Comparison of ENCODE assay signal across 1 cellular context in genomic region chr6:11975353-11975977, GRCh38.
TF ChIP-seq lines count a peak whose summit lies in the region.

No MANE protein-coding gene starts in this region.

TF ChIP-seq in K562, 482 proteins besides CTCF, POLR2A, EP300 and RAD21 (continued from another document and continues in another):
- TF ChIP-seq MBD1 (CRISPR knock-in tag; IDR thresholded peaks at IDR 0.05): no peak
- TF ChIP-seq MTA3 (IDR thresholded peaks at IDR 0.05; ENCODE audit: borderline replicate concordance): no peak
- TF ChIP-seq TEAD4 (IDR thresholded peaks at IDR 0.05; ENCODE audit: low read length): no peak; the same call in 1 of the 2 replicates
- no peak for TF ChIP-seq TEAD4 (CRISPR knock-in tag; IDR thresholded peaks at IDR 0.05; ENCODE audit: borderline replicate concordance)
- TF ChIP-seq ADNP (tag; IDR thresholded peaks at IDR 0.05): no peak
- TF ChIP-seq ZBTB40 (IDR thresholded peaks at IDR 0.05): peak; percentile 63; the same call in 1 of the 2 replicates
- TF ChIP-seq ZBTB40 (CRISPR knock-in tag; IDR thresholded peaks at IDR 0.05): no peak
- no peak for TF ChIP-seq ZNF175 (CRISPR knock-in tag; IDR thresholded peaks at IDR 0.05; ENCODE audit: low read depth)
- 0 out of 2 replicates have a peak, but pooled peaks have one; percentile 15 for TF ChIP-seq HDAC2 (IDR thresholded peaks at IDR 0.05)
- no peak for TF ChIP-seq CCNT2 (IDR thresholded peaks at IDR 0.05; ENCODE audit: borderline replicate concordance, extremely low read depth, insufficient read length, low read depth, low read length)
- no peak for TF ChIP-seq RBBP5 (IDR thresholded peaks at IDR 0.05; ENCODE audit: borderline replicate concordance, insufficient read depth, low read length, poor library complexity, severe bottlenecking)
- TF ChIP-seq COPS2 (conservative IDR thresholded peaks at IDR 0.05): no peak
- TF ChIP-seq E4F1 (CRISPR knock-in tag; IDR thresholded peaks at IDR 0.05; ENCODE audit: borderline replicate concordance): no peak
- no peak for TF ChIP-seq ZNF3 (CRISPR knock-in tag; IDR thresholded peaks at IDR 0.05)
- no peak for TF ChIP-seq HDAC1 (IDR thresholded peaks at IDR 0.05)
- TF ChIP-seq GTF2F1 (IDR thresholded peaks at IDR 0.05; ENCODE audit: low read depth, low read length): no peak
- no peak for TF ChIP-seq ELF2 (CRISPR knock-in tag; IDR thresholded peaks at IDR 0.05)
- peak in 1 of 2 experiments; percentile 65; a peak in 1 of 4 replicates for TF ChIP-seq MLLT1 (IDR thresholded peaks at IDR 0.05)
- no peak for TF ChIP-seq NEUROD1 (IDR thresholded peaks at IDR 0.05; ENCODE audit: borderline replicate concordance, low read depth, low read length, partially characterized antibody)
- TF ChIP-seq FOXM1 (IDR thresholded peaks at IDR 0.05; ENCODE audit: low read depth): no peak
- no peak for TF ChIP-seq FOXM1 (CRISPR knock-in tag; IDR thresholded peaks at IDR 0.05; ENCODE audit: low read depth)
- TF ChIP-seq, protein P1, sequence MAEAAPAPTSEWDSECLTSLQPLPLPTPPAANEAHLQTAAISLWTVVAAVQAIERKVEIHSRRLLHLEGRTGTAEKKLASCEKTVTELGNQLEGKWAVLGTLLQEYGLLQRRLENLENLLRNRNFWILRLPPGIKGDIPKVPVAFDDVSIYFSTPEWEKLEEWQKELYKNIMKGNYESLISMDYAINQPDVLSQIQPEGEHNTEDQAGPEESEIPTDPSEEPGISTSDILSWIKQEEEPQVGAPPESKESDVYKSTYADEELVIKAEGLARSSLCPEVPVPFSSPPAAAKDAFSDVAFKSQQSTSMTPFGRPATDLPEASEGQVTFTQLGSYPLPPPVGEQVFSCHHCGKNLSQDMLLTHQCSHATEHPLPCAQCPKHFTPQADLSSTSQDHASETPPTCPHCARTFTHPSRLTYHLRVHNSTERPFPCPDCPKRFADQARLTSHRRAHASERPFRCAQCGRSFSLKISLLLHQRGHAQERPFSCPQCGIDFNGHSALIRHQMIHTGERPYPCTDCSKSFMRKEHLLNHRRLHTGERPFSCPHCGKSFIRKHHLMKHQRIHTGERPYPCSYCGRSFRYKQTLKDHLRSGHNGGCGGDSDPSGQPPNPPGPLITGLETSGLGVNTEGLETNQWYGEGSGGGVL (CRISPR knock-in tag; IDR thresholded peaks at IDR 0.05): no peak
- no peak for TF ChIP-seq NELFE (IDR thresholded peaks at IDR 0.05; ENCODE audit: insufficient read depth, insufficient read length)
- TF ChIP-seq CSDE1 (IDR thresholded peaks at IDR 0.05): no peak
- no peak for TF ChIP-seq CLOCK (CRISPR knock-in tag; IDR thresholded peaks at IDR 0.05; ENCODE audit: borderline replicate concordance)
- TF ChIP-seq BCOR (IDR thresholded peaks at IDR 0.05): no peak
- TF ChIP-seq, protein P2, sequence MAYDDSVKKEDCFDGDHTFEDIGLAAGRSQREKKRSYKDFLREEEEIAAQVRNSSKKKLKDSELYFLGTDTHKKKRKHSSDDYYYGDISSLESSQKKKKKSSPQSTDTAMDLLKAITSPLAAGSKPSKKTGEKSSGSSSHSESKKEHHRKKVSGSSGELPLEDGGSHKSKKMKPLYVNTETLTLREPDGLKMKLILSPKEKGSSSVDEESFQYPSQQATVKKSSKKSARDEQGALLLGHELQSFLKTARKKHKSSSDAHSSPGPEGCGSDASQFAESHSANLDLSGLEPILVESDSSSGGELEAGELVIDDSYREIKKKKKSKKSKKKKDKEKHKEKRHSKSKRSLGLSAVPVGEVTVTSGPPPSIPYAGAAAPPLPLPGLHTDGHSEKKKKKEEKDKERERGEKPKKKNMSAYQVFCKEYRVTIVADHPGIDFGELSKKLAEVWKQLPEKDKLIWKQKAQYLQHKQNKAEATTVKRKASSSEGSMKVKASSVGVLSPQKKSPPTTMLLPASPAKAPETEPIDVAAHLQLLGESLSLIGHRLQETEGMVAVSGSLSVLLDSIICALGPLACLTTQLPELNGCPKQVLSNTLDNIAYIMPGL (CRISPR knock-in tag; IDR thresholded peaks at IDR 0.05): no peak
- no peak for TF ChIP-seq TAF9B (IDR thresholded peaks at IDR 0.05; ENCODE audit: partially characterized antibody)
- no peak for TF ChIP-seq MCM3 (IDR thresholded peaks at IDR 0.05)
- no peak for TF ChIP-seq CREBBP (IDR thresholded peaks at IDR 0.05; ENCODE audit: low read depth, low read length)
- 0 out of 2 replicates have a peak, but pooled peaks have one; percentile 9 for TF ChIP-seq ATF7 (IDR thresholded peaks at IDR 0.05)
- peak; percentile 87 for TF ChIP-seq NFE2 (IDR thresholded peaks at IDR 0.05; ENCODE audit: low read depth)
- TF ChIP-seq HEY1 (CRISPR knock-in tag; IDR thresholded peaks at IDR 0.05; ENCODE audit: borderline replicate concordance): no peak
- TF ChIP-seq ZNF174 (CRISPR knock-in tag; IDR thresholded peaks at IDR 0.05): no peak
- no peak for TF ChIP-seq ZNF507 (tag; conservative IDR thresholded peaks at IDR 0.05)
- TF ChIP-seq PHB (CRISPR knock-in tag; IDR thresholded peaks at IDR 0.05): no peak
